2 cellular contexts compared by ENCODE assay signal in genomic region chr11:10307022-10307410, GRCh38.
TF ChIP-seq lines count a peak whose summit lies in the region.

No MANE protein-coding gene starts in this region.

TF ChIP-seq in SK-N-SH treated with all-trans-retinoic acid at 6 μM for 48 hours, 23 proteins besides CTCF, POLR2A, EP300 and RAD21 (continued from another document):
- no peak for TF ChIP-seq SNAI2 (CRISPR knock-in tag; IDR thresholded peaks at IDR 0.05)
- TF ChIP-seq PATZ1 (CRISPR knock-in tag; IDR thresholded peaks at IDR 0.05; ENCODE audit: borderline replicate concordance), result no peak
- TF ChIP-seq ZNF70 (CRISPR knock-in tag; IDR thresholded peaks at IDR 0.05), result no peak
- no peak for TF ChIP-seq ZNF8 (CRISPR knock-in tag; IDR thresholded peaks at IDR 0.05)
TF ChIP-seq in SK-N-SH treated with all-trans-retinoic acid at 6 μM for 48 hours: peak in this region for 0.

TF ChIP-seq in WTC11, 78 proteins besides CTCF, POLR2A, EP300 and RAD21 (continued from another document):
- TF ChIP-seq, protein P1, sequence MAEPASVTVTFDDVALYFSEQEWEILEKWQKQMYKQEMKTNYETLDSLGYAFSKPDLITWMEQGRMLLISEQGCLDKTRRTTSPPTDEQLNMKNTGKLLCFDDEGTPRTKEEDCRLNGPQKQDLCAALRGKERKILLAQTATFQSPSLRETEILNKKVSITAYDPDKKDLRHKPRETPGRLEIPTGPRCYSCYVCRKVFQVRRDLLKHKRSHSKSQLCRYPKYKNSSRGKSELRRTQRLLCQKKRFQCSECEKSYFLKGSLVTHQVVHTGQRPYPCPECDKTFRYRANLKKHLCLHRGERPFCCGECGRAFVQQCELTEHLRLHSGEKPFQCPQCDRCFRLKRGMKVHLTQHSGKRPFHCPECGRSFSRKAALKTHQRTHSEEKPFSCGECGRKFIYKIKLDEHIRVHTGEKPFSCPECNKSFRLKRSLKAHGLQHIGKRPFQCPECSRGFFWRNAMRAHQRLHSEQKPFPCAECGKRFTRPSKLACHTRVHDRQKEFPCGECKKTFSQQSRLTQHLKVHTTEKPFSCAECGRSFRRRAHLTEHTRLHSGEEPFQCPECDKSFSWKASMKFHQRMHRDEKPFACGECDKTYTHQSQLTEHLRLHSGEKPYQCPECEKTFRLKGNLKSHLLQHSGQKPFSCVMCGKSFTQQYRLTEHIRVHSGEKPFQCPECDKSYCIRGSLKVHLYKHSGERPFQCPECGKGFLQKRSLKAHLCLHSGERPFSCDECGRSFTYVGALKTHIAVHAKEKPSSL (CRISPR knock-in tag; conservative IDR thresholded peaks at IDR 0.05), result no peak
- TF ChIP-seq, protein P2, sequence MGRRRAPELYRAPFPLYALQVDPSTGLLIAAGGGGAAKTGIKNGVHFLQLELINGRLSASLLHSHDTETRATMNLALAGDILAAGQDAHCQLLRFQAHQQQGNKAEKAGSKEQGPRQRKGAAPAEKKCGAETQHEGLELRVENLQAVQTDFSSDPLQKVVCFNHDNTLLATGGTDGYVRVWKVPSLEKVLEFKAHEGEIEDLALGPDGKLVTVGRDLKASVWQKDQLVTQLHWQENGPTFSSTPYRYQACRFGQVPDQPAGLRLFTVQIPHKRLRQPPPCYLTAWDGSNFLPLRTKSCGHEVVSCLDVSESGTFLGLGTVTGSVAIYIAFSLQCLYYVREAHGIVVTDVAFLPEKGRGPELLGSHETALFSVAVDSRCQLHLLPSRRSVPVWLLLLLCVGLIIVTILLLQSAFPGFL (CRISPR knock-in tag; IDR thresholded peaks at IDR 0.05; ENCODE audit: borderline replicate concordance), result no peak
- TF ChIP-seq NFYB (CRISPR knock-in tag; conservative IDR thresholded peaks at IDR 0.05; ENCODE audit: low read depth), result no peak
- TF ChIP-seq, protein P3, sequence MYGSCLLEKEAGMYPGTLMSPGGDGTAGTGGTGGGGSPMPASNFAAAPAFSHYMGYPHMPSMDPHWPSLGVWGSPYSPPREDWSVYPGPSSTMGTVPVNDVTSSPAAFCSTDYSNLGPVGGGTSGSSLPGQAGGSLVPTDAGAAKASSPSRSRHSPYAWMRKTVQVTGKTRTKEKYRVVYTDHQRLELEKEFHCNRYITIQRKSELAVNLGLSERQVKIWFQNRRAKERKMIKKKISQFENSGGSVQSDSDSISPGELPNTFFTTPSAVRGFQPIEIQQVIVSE (CRISPR knock-in tag; IDR thresholded peaks at IDR 0.05; ENCODE audit: borderline replicate concordance), result no peak
- TF ChIP-seq ATF1 (CRISPR knock-in tag; IDR thresholded peaks at IDR 0.05), result no peak
- TF ChIP-seq USF1 (CRISPR knock-in tag; IDR thresholded peaks at IDR 0.05), result no peak
- TF ChIP-seq CREM (CRISPR knock-in tag; IDR thresholded peaks at IDR 0.05), result no peak
- TF ChIP-seq PRDM15 (CRISPR knock-in tag; IDR thresholded peaks at IDR 0.05), result no peak
- no peak for TF ChIP-seq ZNF423 (CRISPR knock-in tag; IDR thresholded peaks at IDR 0.05)
